ENCODE assay signal across 8 cellular contexts in the genomic region with DNA sequence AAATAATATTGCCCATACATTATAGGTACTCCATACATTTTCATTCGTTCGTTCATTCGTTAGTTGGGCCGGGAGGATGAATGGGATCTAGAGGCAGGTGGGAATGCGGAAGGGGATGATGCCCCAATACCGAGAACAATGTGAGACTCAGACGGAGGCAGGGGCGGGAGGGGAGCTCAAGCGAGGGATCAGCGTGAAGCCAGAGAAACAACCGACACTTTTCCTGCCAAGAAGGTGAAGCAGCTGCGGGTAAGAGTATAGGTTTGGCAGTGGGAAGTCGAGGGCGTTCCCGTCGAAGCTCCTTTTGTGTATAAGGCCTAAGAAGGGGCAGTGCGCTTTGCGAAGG. TPM values are rescaled to one million over a fixed set of nuclear protein-coding genes. Genes with fewer than 3 reads are reported as not detected.
DNase-seq lines count a peak whose midpoint lies in the region; ATAC-seq and TF ChIP-seq lines count a peak whose summit lies in the region.

No MANE protein-coding gene starts in this region.

- peaks cover 27% of the 10 kb centered on the region for H3K79me2 ChIP-seq in GM23248 (ENCODE audit: insufficient read depth)

- H3K27me3 ChIP-seq in GM23248 (replicated peaks; ENCODE audit: insufficient read depth) (no peaks in the 10 kb centered on the region), sigmoid colon (no peaks in the 10 kb centered on the region)

- H3K4me1 ChIP-seq in GM23248 (ENCODE audit: insufficient read depth) (peaks cover 23% of the 10 kb centered on the region), sigmoid colon (peaks cover 0 to 41% (median 35%) of the 10 kb centered on the region in 4 donors)

- H3K4me2 ChIP-seq in GM23248 (ENCODE audit: unreplicated experiment), result peak overlapping the region; percentile 83

- peak overlapping the region; percentile 55; the same call in 1 of the 2 replicates for H2AFZ ChIP-seq in GM23248

- DNase-seq in GM23248 (no peak), SK-N-MC (ENCODE audit: low read depth, low spot score) (no peak), fibroblast of pulmonary artery (ENCODE audit: low read depth) (no peak), sigmoid colon (no peak), kidney tubule cell (ENCODE audit: low spot score) (no peak), NCI-H345 treated with DMSO at 0.1 percent for 48 hours (lab: John Stamatoyannopoulos, UW; ENCODE audit: unreplicated experiment) (no peak)

- no peaks in the 10 kb centered on the region for H4K20me1 ChIP-seq in GM23248 (ENCODE audit: insufficient read depth)

- in situ Hi-C loops in GM23248 (cut with MboI), result no loop called here

- 22 to 24% methylated on average over 18 of the region's 18 CpGs for WGBS in GM23248 (ENCODE audit: low coverage in 1 of 2, low lambda C conversion rate in 2 of 2, missing lambda C conversion rate in 2 of 2), 2 experiments
- WGBS in sigmoid colon, 2 donors, result 18 to 23% methylated on average over 18 of the region's 18 CpGs

- TF ChIP-seq POLR2A in sigmoid colon (IDR thresholded peaks at IDR 0.05), result no peak

- TF ChIP-seq EP300 in sigmoid colon (IDR thresholded peaks at IDR 0.05), result no peak

- intact Hi-C loops in sigmoid colon (cut with DNase I), result loop anchor here (1.0 to 2.0 kb wide), 3 partner anchors 28 to 292 kb away; a partner anchor contains a TSS

- H3K9me3 ChIP-seq in GM23248 (ENCODE audit: low read depth) (no peaks in the 10 kb centered on the region), SK-N-MC (ENCODE audit: low read depth, low read length) (no peaks in the 10 kb centered on the region), sigmoid colon (no peaks in the 10 kb centered on the region)

- H3F3A ChIP-seq in GM23248 (ENCODE audit: insufficient read depth), result no peaks in the 10 kb centered on the region

- no peak for TF ChIP-seq CTCF in fibroblast of pulmonary artery (IDR thresholded peaks at IDR 0.05; ENCODE audit: low read length, missing control alignments)
- no peak for TF ChIP-seq CTCF in sigmoid colon (IDR thresholded peaks at IDR 0.05)

- H3K27ac ChIP-seq in GM23248, result peak overlapping the region; percentile 55
- peak overlapping the region; percentile 72; the same call in 1 of the 2 replicates for H3K27ac ChIP-seq in SK-N-MC
- peak overlapping the region; percentile 94 to 100 (median 98) for H3K27ac ChIP-seq in sigmoid colon

- H3K36me3 ChIP-seq in GM23248 (ENCODE audit: low read depth), result no peaks in the 10 kb centered on the region
- no peaks in the 10 kb centered on the region for H3K36me3 ChIP-seq in SK-N-MC (ENCODE audit: insufficient read depth, low read length)
- H3K36me3 ChIP-seq in sigmoid colon, result no peaks in the 10 kb centered on the region

- peak overlapping the region; percentile 76 for H3K4me3 ChIP-seq in GM23248
- H3K4me3 ChIP-seq in SK-N-MC, result peak overlapping the region; percentile 85
- peak overlapping the region; percentile 45 for H3K4me3 ChIP-seq in fibroblast of pulmonary artery (replicated peaks; ENCODE audit: low read depth, low read length)
- H3K4me3 ChIP-seq in sigmoid colon, result peak overlapping the region; percentile 59 to 85 (median 68)

- no peaks in the 10 kb centered on the region for H3K9me2 ChIP-seq in GM23248 (ENCODE audit: insufficient read depth)

- H3K9ac ChIP-seq in GM23248 (peak overlapping the region; percentile 68), SK-N-MC (ENCODE audit: insufficient read length) (peak overlapping the region; percentile 59)

- ATAC-seq in GM18519 (IDR thresholded peaks at IDR 0.05; ENCODE audit: low FRiP score, unreplicated experiment) (no peak), GM19328 (IDR thresholded peaks at IDR 0.05; ENCODE audit: unreplicated experiment) (no peak)

RNA-seq across cellular contexts. Expression of a gene that starts 1.1 kb away (rescaled TPM):
- 23.5 and 24.2 TPM in 2 replicates for total RNA-seq in GM23248 (2014; rRNA removed; shearing (Covaris generic))
- polyA plus RNA-seq in GM23248 (2016; fragmentation: Nextera tagmentation; extraction: Ambion mirVana) (15.3 and 16.5 TPM in 2 replicates), sigmoid colon (10 to 100 TPM in 1 of 3 donors, 1 to 10 TPM in 2; 1.8 to 15.9 (median 2.4) TPM)
- 100 to 1,000 TPM in 1 of 4 donors, 10 to 100 TPM in 3; 38.2 to 104 (median 66.9) TPM for total RNA-seq in sigmoid colon

RNA-seq across cellular contexts. Expression of a gene that starts 34.8 kb away (rescaled TPM):
- 0.76 TPM in 1 of 2 replicates, not detected in the other for total RNA-seq in GM23248 (2014; rRNA removed; shearing (Covaris generic))
- polyA plus RNA-seq in GM23248 (2016; fragmentation: Nextera tagmentation; extraction: Ambion mirVana), result 0.99 and 1.5 TPM in 2 replicates
- total RNA-seq in sigmoid colon, result 1 to 10 TPM in 3 of 4 donors, not detected in 1; 1.2 to 2.6 (median 2.5) TPM
- 1 to 10 TPM; 2.4 to 5.5 (median 2.5) TPM for polyA plus RNA-seq in sigmoid colon
